Comparison of ENCODE assay signal across 24 cellular contexts in the genomic region with DNA sequence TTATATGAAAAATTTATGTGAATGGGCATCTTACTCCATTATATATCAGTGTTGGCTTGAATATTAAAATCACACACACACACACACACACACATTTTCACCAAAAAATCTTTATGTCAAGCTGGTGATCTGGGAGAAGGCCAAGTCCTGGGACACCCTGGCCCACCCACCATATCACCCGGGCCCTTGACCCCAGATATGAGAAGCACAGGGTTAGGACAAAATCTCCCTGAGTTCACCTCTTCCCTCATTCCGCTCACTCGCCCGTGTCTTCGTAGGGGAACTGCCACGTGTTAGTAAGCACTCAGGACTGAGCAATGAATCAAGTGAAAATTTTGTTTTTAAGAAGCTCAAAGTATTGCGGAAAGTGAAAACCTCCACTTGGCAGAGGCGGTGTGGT.
"Had no signal": no experiment of that assay in that cellular context is flagged by ENCODE, and none has a peak within 500 bp of the region (broad histone marks: within the 10 kb centered on the region; RNA-seq: fewer than 3 reads in every experiment).

No MANE protein-coding gene starts in this region.

- H3K36me3 ChIP-seq: MG63, Peyer's patch, SJSA1 had no signal

- H3K9me3 ChIP-seq: MG63, SJSA1 had no signal

- H3K4me1 ChIP-seq: Peyer's patch, SJSA1 had no signal

- H3K27me3 ChIP-seq: MG63, Peyer's patch, SJSA1 had no signal

- H3K4me3 ChIP-seq: Peyer's patch, SJSA1, SK-N-MC had no signal

- DNase-seq: IMR-90, Karpas-422, KG1, NCI-H1092, NCI-H1105 treated with DMSO at 0.1 percent for 48 hours, NCI-H1417 treated with DMSO at 0.1 percent for 48 hours, NCI-H146, NCI-H1694 treated with DMSO at 0.1 percent for 48 hours, NCI-H1930, NCI-H2081, NCI-H2107, NCI-H2227 treated with DMSO at 0.1 percent for 48 hours, NCI-H524, NCI-H526 treated with DMSO at 0.1 percent for 48 hours, NCI-H748 treated with DMSO at 0.1 percent for 48 hours, PC-3, Peyer's patch, Right ventricle myocardium superior, SIG-M5, SW 1271, T-cell had no signal

- ATAC-seq: PC-3, T-cell had no signal

- H3K27ac ChIP-seq: Peyer's patch, SJSA1, SK-N-MC had no signal
